Comparison of ENCODE assay signal across 8 cellular contexts in the genomic region with DNA sequence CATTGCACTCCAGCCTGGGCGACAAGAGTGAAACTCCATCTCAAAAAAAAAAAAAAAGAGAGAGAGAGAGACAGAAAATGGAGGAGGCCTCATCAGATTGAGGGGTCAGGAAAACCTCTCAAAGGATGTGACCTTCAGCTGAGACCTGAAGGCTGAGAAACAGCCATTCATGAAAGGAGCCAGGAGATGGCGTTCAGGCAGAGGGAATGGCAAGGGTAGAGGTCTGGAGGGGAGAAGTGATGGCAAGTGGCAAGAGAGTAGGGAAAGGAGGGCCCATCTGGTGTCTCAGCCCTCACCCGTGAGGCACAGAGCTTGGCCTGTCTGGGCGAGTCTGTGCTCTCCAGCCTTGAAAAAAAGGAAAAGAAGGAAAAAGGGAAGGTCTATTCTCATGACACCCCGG. TPM values are rescaled to one million over a fixed set of nuclear protein-coding genes. Genes with fewer than 3 reads are reported as not detected.
DNase-seq lines count a peak whose midpoint lies in the region; ATAC-seq, FAIRE-seq and TF ChIP-seq lines count a peak whose summit lies in the region.

No MANE protein-coding gene starts in this region.

- peak; percentile 95 for DNase-seq in G401 (ENCODE audit: low spot score)
- peak; percentile 61 for DNase-seq in M059J (ENCODE audit: low read depth)
- DNase-seq in amniotic epithelial cell (ENCODE audit: low read depth), result peak; percentile 62
- peak; percentile 81 for DNase-seq in islet precursor cell
- no peak for DNase-seq in H54 (ENCODE audit: insufficient read length, low spot score)

- ATAC-seq in GM19395 (IDR thresholded peaks at IDR 0.05; ENCODE audit: unreplicated experiment), result no peak
- no peak for ATAC-seq in GM19035 (IDR thresholded peaks at IDR 0.05; ENCODE audit: unreplicated experiment)
- ATAC-seq in GM18907 (IDR thresholded peaks at IDR 0.05; ENCODE audit: unreplicated experiment), result no peak

- in situ Hi-C loops in G401 (cut with HindIII; ENCODE audit: low sequenced_read_pairs), result loop anchor here (10.0 kb wide), 1 partner anchor 72 kb away; no protein-coding TSS in a partner anchor

- TF ChIP-seq POLR2A in H54 (IDR thresholded peaks at IDR 0.05; ENCODE audit: low read depth, low read length), result no peak

- FAIRE-seq in H54 (lab: Jason Lieb, UNC), result no peak

RNA-seq across cellular contexts. Expression of gene CAMK2A, which starts 17.0 kb away (rescaled TPM):
- 0.06 and 0.31 TPM in 2 replicates for total RNA-seq in G401 (2014; rRNA removed; shearing (Covaris generic))
- total RNA-seq in M059J (2014; rRNA removed; shearing (Covaris generic)), result 0.17 and 1.0 TPM in 2 replicates

RNA-seq across cellular contexts. Expression of gene ARSI, which starts 30.2 kb away (rescaled TPM):
- 89.2 and 100 TPM in 2 replicates for total RNA-seq in G401 (2014; rRNA removed; shearing (Covaris generic))
- total RNA-seq in M059J (2014; rRNA removed; shearing (Covaris generic)), result 32.7 and 51.2 TPM in 2 replicates
